In the genomic region with DNA sequence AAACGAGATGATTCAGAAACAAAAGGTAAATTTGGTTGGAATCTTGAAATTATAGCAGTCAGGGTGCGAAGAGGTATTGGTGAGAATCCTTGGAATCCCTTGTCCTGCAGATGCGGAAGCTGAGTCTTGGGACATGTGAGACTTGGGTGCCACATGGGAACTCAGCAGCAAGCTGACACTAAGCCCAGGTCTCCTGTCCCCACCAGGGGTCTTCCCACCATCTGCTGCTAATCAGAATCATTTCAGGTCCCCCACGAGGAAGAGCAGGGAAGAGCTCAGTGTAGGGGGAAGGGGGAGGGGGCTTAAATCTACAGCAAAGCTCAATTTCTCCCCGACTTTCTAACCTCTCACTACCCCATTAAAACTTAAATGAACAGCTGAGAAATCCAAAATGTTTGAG, we compare ENCODE assay signal across 22 cellular contexts.
DNase-seq lines count a peak whose midpoint lies in the region; ATAC-seq and TF ChIP-seq lines count a peak whose summit lies in the region.
"Had no signal": no experiment of that assay in that cellular context is flagged by ENCODE, and none has a peak within 500 bp of the region (broad histone marks: within the 10 kb centered on the region; RNA-seq: fewer than 3 reads in every experiment).

No MANE protein-coding gene starts in this region.

- CTCF ChIA-PET in WTC11 (lab: Charles Lee) (no interaction called here), PC-9 (lab: Charles Lee) (no interaction called here)

- no peak for TF ChIP-seq CTCF in WTC11 (IDR thresholded peaks at IDR 0.05)
- TF ChIP-seq CTCF in PC-9 (conservative IDR thresholded peaks at IDR 0.05): no peak

- peak overlapping the region; percentile 38 for H2BK15ac ChIP-seq in mesendoderm (replicated peaks; ENCODE audit: low read depth)

- H3K4me2 ChIP-seq in mesendoderm (ENCODE audit: low read length) (no peak overlapping the region), PC-9 (no peak overlapping the region)
- H3K4me2 ChIP-seq: BLaER1 had no signal

- H3K9ac ChIP-seq in mesendoderm (ENCODE audit: low read length): no peak overlapping the region
- H3K9ac ChIP-seq: BLaER1, GM23248 had no signal

- H3K36me3 ChIP-seq in mesendoderm (ENCODE audit: control insufficient read depth, insufficient read depth, low read length) (no peaks in the 10 kb centered on the region), PC-9 (ENCODE audit: low read depth) (no peaks in the 10 kb centered on the region)
- H3K36me3 ChIP-seq in effector memory CD4-positive, alpha-beta T cell (ENCODE audit: control insufficient read depth, insufficient read depth, low read length): no peaks in the 10 kb centered on the region
- H3K36me3 ChIP-seq: BLaER1 had no signal

- no peaks in the 10 kb centered on the region for H3K27me3 Mint-ChIP-seq in WTC11 (ENCODE audit: low read depth)
- H3K27me3 Mint-ChIP-seq: CD4-positive, CD25-positive, alpha-beta regulatory T cell had no signal

- no peak overlapping the region for H4K5ac ChIP-seq in mesendoderm (ENCODE audit: low read length)

- no peak overlapping the region for H3K4me3 ChIP-seq in mesendoderm (ENCODE audit: low read length)
- H3K4me3 ChIP-seq in effector memory CD4-positive, alpha-beta T cell (ENCODE audit: insufficient read depth, low read depth, low read length, poor library complexity, severe bottlenecking): no peak overlapping the region
- no peak overlapping the region for H3K4me3 ChIP-seq in PC-9
- H3K4me3 ChIP-seq: BLaER1, GM12878, GM23248 had no signal

- no peak overlapping the region for H4K8ac ChIP-seq in mesendoderm (ENCODE audit: low read depth, low read length)

- 0 out of 2 replicates have a peak, but pooled peaks cover 4% of the 10 kb centered on the region for H3K36me3 Mint-ChIP-seq in WTC11
- H3K36me3 Mint-ChIP-seq: CD8-positive, alpha-beta T cell had no signal

- H3K9me3 Mint-ChIP-seq in WTC11: no peaks in the 10 kb centered on the region
- H3K9me3 Mint-ChIP-seq: CD8-positive, alpha-beta T cell had no signal

- H4K20me1 ChIP-seq in PC-9 (ENCODE audit: insufficient read depth): no peaks in the 10 kb centered on the region
- H4K20me1 ChIP-seq: BLaER1 had no signal

- H3K4me1 Mint-ChIP-seq in WTC11: peaks cover 14% of the 10 kb centered on the region
- H3K4me1 Mint-ChIP-seq: CD4-positive, CD25-positive, alpha-beta regulatory T cell had no signal

- H3K23ac ChIP-seq in mesendoderm (ENCODE audit: low read length): no peak overlapping the region

- peaks cover 9% of the 10 kb centered on the region for H3K4me1 ChIP-seq in mesendoderm (ENCODE audit: control insufficient read depth, low read depth, low read length)
- H3K4me1 ChIP-seq in effector memory CD4-positive, alpha-beta T cell (ENCODE audit: control insufficient read depth, insufficient read depth, low read length, poor library complexity, severe bottlenecking): no peaks in the 10 kb centered on the region
- no peaks in the 10 kb centered on the region for H3K4me1 ChIP-seq in PC-9 (replicated peaks; ENCODE audit: insufficient read depth)
- H3K4me1 ChIP-seq: Caco-2 had no signal

- peak overlapping the region; percentile 2 for H2BK5ac ChIP-seq in mesendoderm (ENCODE audit: low read length)

- no peaks in the 10 kb centered on the region for H3K79me1 ChIP-seq in mesendoderm (ENCODE audit: low read length)

- no peaks in the 10 kb centered on the region for H3F3A ChIP-seq in PC-9 (ENCODE audit: insufficient read depth, low read depth)

- BruUV-seq in PC-9 (replicated peaks; lab: Mats Ljungman, UMichigan): no TSS peak

- no peaks in the 10 kb centered on the region for H3K9me3 ChIP-seq in effector memory CD4-positive, alpha-beta T cell (ENCODE audit: control insufficient read depth, low read length)
- H3K9me3 ChIP-seq in PC-9 (ENCODE audit: insufficient read depth, low read depth): no peaks in the 10 kb centered on the region
- H3K9me3 ChIP-seq: Caco-2 had no signal

- DNase-seq in NCI-H2171 treated with DMSO at 0.1 percent for 48 hours (lab: John Stamatoyannopoulos, UW) (peak; percentile 4), NCI-H2171 (lab: John Stamatoyannopoulos, UW) (no peak), WTC11 (ENCODE audit: low spot score) (no peak), mesendoderm (peak; percentile 85), PC-9 (no peak), DMS153 treated with DMSO at 0.1 percent for 48 hours (lab: John Stamatoyannopoulos, UW; ENCODE audit: unreplicated experiment) (no peak)
- DNase-seq in effector memory CD4-positive, alpha-beta T cell: no peak
- DNase-seq: Caco-2; CD4-positive, CD25-positive, alpha-beta regulatory T cell; CD8-positive, alpha-beta T cell; DMS153; DMS79; EL; GDM1; GM23248; H7; HCEC 1CT had no signal

- H2BK120ac ChIP-seq in mesendoderm (ENCODE audit: low read depth, low read length): no peak overlapping the region

- ATAC-seq in WTC11: no peak
- ATAC-seq: CD8-positive, alpha-beta T cell; GM12878 had no signal

- no peaks in the 10 kb centered on the region for H3K27me3 ChIP-seq in mesendoderm (ENCODE audit: insufficient read depth, low read length, poor library complexity)
- no peaks in the 10 kb centered on the region for H3K27me3 ChIP-seq in effector memory CD4-positive, alpha-beta T cell (replicated peaks; ENCODE audit: control insufficient read depth, insufficient read depth, low read length, poor library complexity, severe bottlenecking)
- H3K27me3 ChIP-seq in PC-9 (ENCODE audit: insufficient read depth, low read depth): peaks cover 5% of the 10 kb centered on the region; the same call in 1 of the 2 replicates
- H3K27me3 ChIP-seq: BLaER1 had no signal

- no peak overlapping the region for H3K4me3 Mint-ChIP-seq in WTC11
- H3K4me3 Mint-ChIP-seq: B cell; CD4-positive, CD25-positive, alpha-beta regulatory T cell; CD8-positive, alpha-beta T cell had no signal

- H3K79me2 ChIP-seq in mesendoderm (ENCODE audit: control insufficient read depth, insufficient read depth, low read length) (no peaks in the 10 kb centered on the region), PC-9 (ENCODE audit: low read depth) (no peaks in the 10 kb centered on the region)

- H3K27ac ChIP-seq in mesendoderm (ENCODE audit: low read depth, low read length): no peak overlapping the region
- no peak overlapping the region for H3K27ac ChIP-seq in effector memory CD4-positive, alpha-beta T cell (ENCODE audit: insufficient read depth, low read length, poor library complexity, severe bottlenecking)
- no peak overlapping the region for H3K27ac ChIP-seq in PC-9
- H3K27ac ChIP-seq: 22Rv1, BLaER1, C4-2B, GM23248 had no signal

- no CpG with 5 or more reads among the region's 5 CpGs for WGBS in mesendoderm (ENCODE audit: extremely low coverage, insufficient coverage, low lambda C conversion rate)

- no peak overlapping the region for H2AK5ac ChIP-seq in mesendoderm (ENCODE audit: low read length)

- H3K9me2 ChIP-seq in PC-9 (ENCODE audit: insufficient read depth): no peaks in the 10 kb centered on the region

- no peak overlapping the region for H3K56ac ChIP-seq in mesendoderm (ENCODE audit: low read length)

- intact Hi-C loops in PC-9 (cut with micrococcal nuclease; ENCODE audit: unreplicated experiment): no loop called here

- peak overlapping the region; percentile 53 for H3K18ac ChIP-seq in mesendoderm (ENCODE audit: low read length)

- POLR2A ChIA-PET in WTC11 (lab: Charles Lee): no interaction called here
- POLR2A ChIA-PET in PC-9 (lab: Charles Lee; ENCODE audit: unreplicated experiment): no interaction called here

- no peak overlapping the region for H2AFZ ChIP-seq in PC-9
- H2AFZ ChIP-seq: GM23248 had no signal

- no peak overlapping the region for H3K4ac ChIP-seq in mesendoderm (ENCODE audit: low read depth, low read length)

- H3K27ac Mint-ChIP-seq in WTC11: 0 out of 2 replicates have a peak overlapping the region, but pooled peaks have one; percentile 47
- H3K27ac Mint-ChIP-seq: B cell; CD4-positive, CD25-positive, alpha-beta regulatory T cell; CD8-positive, alpha-beta T cell had no signal

TF ChIP-seq in WTC11, 78 proteins besides CTCF, POLR2A, EP300 and RAD21:
- TF ChIP-seq ZNF263 (CRISPR knock-in tag; IDR thresholded peaks at IDR 0.05; ENCODE audit: low read depth): no peak
- TF ChIP-seq SMAD4 (CRISPR knock-in tag; IDR thresholded peaks at IDR 0.05): no peak
- no peak for TF ChIP-seq SP1 (CRISPR knock-in tag; conservative IDR thresholded peaks at IDR 0.05)
- TF ChIP-seq GTF2I (CRISPR knock-in tag; conservative IDR thresholded peaks at IDR 0.05): no peak
- TF ChIP-seq, protein P1, sequence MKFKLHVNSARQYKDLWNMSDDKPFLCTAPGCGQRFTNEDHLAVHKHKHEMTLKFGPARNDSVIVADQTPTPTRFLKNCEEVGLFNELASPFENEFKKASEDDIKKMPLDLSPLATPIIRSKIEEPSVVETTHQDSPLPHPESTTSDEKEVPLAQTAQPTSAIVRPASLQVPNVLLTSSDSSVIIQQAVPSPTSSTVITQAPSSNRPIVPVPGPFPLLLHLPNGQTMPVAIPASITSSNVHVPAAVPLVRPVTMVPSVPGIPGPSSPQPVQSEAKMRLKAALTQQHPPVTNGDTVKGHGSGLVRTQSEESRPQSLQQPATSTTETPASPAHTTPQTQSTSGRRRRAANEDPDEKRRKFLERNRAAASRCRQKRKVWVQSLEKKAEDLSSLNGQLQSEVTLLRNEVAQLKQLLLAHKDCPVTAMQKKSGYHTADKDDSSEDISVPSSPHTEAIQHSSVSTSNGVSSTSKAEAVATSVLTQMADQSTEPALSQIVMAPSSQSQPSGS (CRISPR knock-in tag; IDR thresholded peaks at IDR 0.05; ENCODE audit: borderline replicate concordance, low read depth): no peak

Comparison
In these comparisons a context has a peak if more than half of its experiments do, and no peak if none do; other contexts are left out.
1. DNase-seq: peak in NCI-H2171 treated with DMSO at 0.1 percent for 48 hours (single experiment) and mesendoderm (single experiment); none in NCI-H2171 (single experiment), WTC11 (single experiment), effector memory CD4-positive, alpha-beta T cell (0 of 3), PC-9 (0 of 2) and DMS153 treated with DMSO at 0.1 percent for 48 hours (single experiment).